17 cellular contexts compared by ENCODE assay signal in genomic region chr7:14321947-14322346, GRCh38.
DNase-seq lines count a peak whose midpoint lies in the region; ATAC-seq, FAIRE-seq and TF ChIP-seq lines count a peak whose summit lies in the region.
"Had no signal": no experiment of that assay in that cellular context is flagged by ENCODE, and none has a peak within 500 bp of the region (broad histone marks: within the 10 kb centered on the region; RNA-seq: fewer than 3 reads in every experiment).

No MANE protein-coding gene starts in this region.

- H3K4me1 Mint-ChIP-seq in osteocyte (ENCODE audit: unreplicated experiment), result no peaks in the 10 kb centered on the region

- H3K9me3 Mint-ChIP-seq in osteocyte (ENCODE audit: unreplicated experiment), result peaks cover 14% of the 10 kb centered on the region

- intact Hi-C loops in left cardiac atrium (cut with DNase I), result no loop called here

- H3K4me3 Mint-ChIP-seq in osteocyte (ENCODE audit: unreplicated experiment), result no peak overlapping the region
- H3K4me3 Mint-ChIP-seq: activated T-helper 1 cell treated with anti-CD3 and anti-CD28 coated beads, Interleukin-12 subunit alpha, Interleukin-12 subunit beta, Interleukin-2, Interleukin-4 antibody, amounts not matched to agents 30 ng/mL and 10 ng/mL and 1 ng/mL, durations not matched to agents 14 hours and 24 hours and 36 hours; T-helper 1 cell treated with Interleukin-12 subunit alpha and Interleukin-12 subunit beta and Interleukin-4 antibody, amounts not matched to agents 30 μg/mL and 1 μg/mL, for 36 hours had no signal

- no peak overlapping the region for H3K4me3 ChIP-seq in epithelial cell of esophagus (ENCODE audit: low read length)
- H3K4me3 ChIP-seq: dorsolateral prefrontal cortex, gastroesophageal sphincter, K562, skin epidermis had no signal

- H3K27me3 Mint-ChIP-seq in osteocyte (ENCODE audit: unreplicated experiment), result no peaks in the 10 kb centered on the region

- H3K36me3 Mint-ChIP-seq in osteocyte (ENCODE audit: unreplicated experiment), result no peaks in the 10 kb centered on the region

- H3K27ac Mint-ChIP-seq in osteocyte (ENCODE audit: unreplicated experiment), result no peak overlapping the region
- H3K27ac Mint-ChIP-seq: activated T-helper 1 cell treated with anti-CD3 and anti-CD28 coated beads, Interleukin-12 subunit alpha, Interleukin-12 subunit beta, Interleukin-2, Interleukin-4 antibody, amounts not matched to agents 30 ng/mL and 10 ng/mL and 1 ng/mL, durations not matched to agents 14 hours and 24 hours and 36 hours; T-helper 1 cell treated with Interleukin-12 subunit alpha and Interleukin-12 subunit beta and Interleukin-4 antibody, amounts not matched to agents 30 μg/mL and 1 μg/mL, for 36 hours had no signal

- FAIRE-seq in H54 (lab: Jason Lieb, UNC), result peak; percentile 61
- FAIRE-seq: D721Med, K562 had no signal

- DNase-seq in D341Med (ENCODE audit: low spot score) (peak; percentile 19), H54 (ENCODE audit: insufficient read length, low spot score) (no peak), NCI-H345 treated with DMSO at 0.1 percent for 48 hours (lab: John Stamatoyannopoulos, UW; ENCODE audit: unreplicated experiment) (peak; percentile 83), epithelial cell of esophagus (ENCODE audit: low read depth) (peak; percentile 17), left cardiac atrium (no peak), osteocyte (ENCODE audit: extremely low spot score, unreplicated experiment) (no peak)
- DNase-seq: left ventricle myocardium superior; stimulated activated CD4-positive, alpha-beta T cell treated with anti-CD3 and anti-CD28 coated beads, Interleukin-4, amount 100 ng/mL, for 4 hours; stimulated activated CD8-positive, alpha-beta memory T cell treated with anti-CD3 and anti-CD28 coated beads, Interleukin-4, amount 100 ng/mL, for 48 hours had no signal

- no peak for TF ChIP-seq POLR2A in H54 (IDR thresholded peaks at IDR 0.05; ENCODE audit: low read depth, low read length)

- no peak for ATAC-seq in GM21367 (IDR thresholded peaks at IDR 0.05; ENCODE audit: unreplicated experiment)
- no peak for ATAC-seq in left cardiac atrium
- ATAC-seq: gastroesophageal sphincter, K562, left ventricle myocardium superior had no signal

- TF ChIP-seq CTCF in epithelial cell of esophagus (IDR thresholded peaks at IDR 0.05; ENCODE audit: insufficient read depth, low read depth, low read length, missing control alignments) (no peak), osteocyte (IDR thresholded peaks at IDR 0.05) (no peak)

Comparison
In these comparisons a context has a peak if more than half of its experiments do, and no peak if none do; other contexts are left out.
1. DNase-seq: peak in D341Med (single experiment), NCI-H345 treated with DMSO at 0.1 percent for 48 hours (single experiment) and epithelial cell of esophagus (single experiment); none in H54 (single experiment), left cardiac atrium (single experiment) and osteocyte (single experiment).